In genomic region chr14:64447890-64448667, GRCh38 we compare ENCODE assay signal across 17 cellular contexts. TPM values are rescaled to one million over a fixed set of nuclear protein-coding genes. Genes with fewer than 3 reads are reported as not detected.
A peak's percentile ranks its signal among the peaks of the same experiment; 100 is the strongest.
DNase-seq lines count a peak whose midpoint lies in the region; ATAC-seq, FAIRE-seq and TF ChIP-seq lines count a peak whose summit lies in the region.
"Had no signal": no experiment of that assay in that cellular context is flagged by ENCODE, and none has a peak within 500 bp of the region (broad histone marks: within the 10 kb centered on the region; RNA-seq: fewer than 3 reads in every experiment).

No MANE protein-coding gene starts in this region.

- intact Hi-C loops in tibial artery (cut with DNase I; ENCODE audit: low total_unique reads): no loop called here

- H3K27me3 Mint-ChIP-seq in activated CD8-positive, alpha-beta memory T cell treated with anti-CD3 and anti-CD28 coated beads, Interleukin-2, amount 10 ng/mL, durations not matched to agents 7 days and 5 days: no peaks in the 10 kb centered on the region
- no peaks in the 10 kb centered on the region for H3K27me3 Mint-ChIP-seq in naive thymus-derived CD8-positive, alpha-beta T cell

- H3K27me3 ChIP-seq in tibial artery: no peaks in the 10 kb centered on the region

- ATAC-seq in activated CD8-positive, alpha-beta memory T cell treated with anti-CD3 and anti-CD28 coated beads, Interleukin-2, amount 10 ng/mL, durations not matched to agents 7 days and 5 days: peak; percentile 59
- peak; percentile 59 to 77 for ATAC-seq in naive thymus-derived CD8-positive, alpha-beta T cell
- ATAC-seq in HG02852 (IDR thresholded peaks at IDR 0.05; ENCODE audit: unreplicated experiment): no peak
- ATAC-seq: A549, Panc1 had no signal

- peaks cover 59% of the 10 kb centered on the region for H3K4me1 Mint-ChIP-seq in activated CD8-positive, alpha-beta memory T cell treated with anti-CD3 and anti-CD28 coated beads, Interleukin-2, amount 10 ng/mL, durations not matched to agents 7 days and 5 days
- peaks cover 18 to 48% (median 40%) of the 10 kb centered on the region in 4 donors for H3K4me1 Mint-ChIP-seq in naive thymus-derived CD8-positive, alpha-beta T cell

- no peak for FAIRE-seq in frontal cortex (lab: Jason Lieb, UNC)
- FAIRE-seq: A549 had no signal

- H3K4me3 Mint-ChIP-seq in activated CD8-positive, alpha-beta memory T cell treated with anti-CD3 and anti-CD28 coated beads, Interleukin-2, amount 10 ng/mL, durations not matched to agents 7 days and 5 days: peak overlapping the region; percentile 67
- H3K4me3 Mint-ChIP-seq in naive thymus-derived CD8-positive, alpha-beta T cell: peak overlapping the region in 1 of 10 donors; percentile 24

- H3K4me1 ChIP-seq in tibial artery: peaks cover 0 to 46% (median 18%) of the 10 kb centered on the region in 4 donors

- H3K9me3 ChIP-seq in tibial artery: no peaks in the 10 kb centered on the region
- H3K9me3 ChIP-seq: A549 had no signal

- H3K27ac ChIP-seq in tibial artery: peak overlapping the region; percentile 46 to 86
- H3K27ac ChIP-seq: A549, epithelial cell of prostate had no signal

- H3K36me3 Mint-ChIP-seq in activated CD8-positive, alpha-beta memory T cell treated with anti-CD3 and anti-CD28 coated beads, Interleukin-2, amount 10 ng/mL, durations not matched to agents 7 days and 5 days: peaks cover 64% of the 10 kb centered on the region
- H3K36me3 Mint-ChIP-seq in naive thymus-derived CD8-positive, alpha-beta T cell: peaks cover 0 to 41% (median 4%) of the 10 kb centered on the region in 3 donors

- no peaks in the 10 kb centered on the region for H3K9me3 Mint-ChIP-seq in activated CD8-positive, alpha-beta memory T cell treated with anti-CD3 and anti-CD28 coated beads, Interleukin-2, amount 10 ng/mL, durations not matched to agents 7 days and 5 days (ENCODE audit: low read depth)
- no peaks in the 10 kb centered on the region for H3K9me3 Mint-ChIP-seq in naive thymus-derived CD8-positive, alpha-beta T cell

- TF ChIP-seq CTCF in tibial artery (IDR thresholded peaks at IDR 0.05) (no peak), GM13976 (IDR thresholded peaks at IDR 0.05; ENCODE audit: borderline replicate concordance, control extremely low read depth, extremely low read depth, insufficient read depth, missing control alignments) (no peak)

- H3K4me3 ChIP-seq in tibial artery: no peak overlapping the region
- H3K4me3 ChIP-seq: A549 had no signal

- CTCF ChIA-PET in activated CD8-positive, alpha-beta memory T cell treated with anti-CD3 and anti-CD28 coated beads, Interleukin-2, amount 10 ng/mL, durations not matched to agents 7 days and 5 days (lab: Charles Lee): interaction anchor here (1.0 to 2.5 kb wide), 7 partner anchors 12 to 63 kb away, joined by 3 to 11 read pairs (median 6); partner anchors contain the start of gene MTHFD1

- POLR2A ChIA-PET in naive thymus-derived CD8-positive, alpha-beta T cell (lab: Charles Lee): interaction anchor here (1.0 kb wide), 1 partner anchor 12 kb away, joined by 4 read pairs; no protein-coding TSS in a partner anchor

- DNase-seq in activated CD8-positive, alpha-beta memory T cell treated with anti-CD3 and anti-CD28 coated beads, Interleukin-2, amount 10 ng/mL, durations not matched to agents 7 days and 5 days: peak; percentile 85
- DNase-seq in activated CD8-positive, alpha-beta memory T cell treated with anti-CD3 and anti-CD28 coated beads, Interleukin-2, amount 50 U/mL, for 48 hours: no peak
- DNase-seq in astrocyte of the hippocampus (ENCODE audit: low read depth, low spot score) (peak; percentile 84), tibial artery (no peak), frontal cortex (ENCODE audit: low spot score in 2 of 2) (no peak), GM13976 (ENCODE audit: low spot score) (no peak)
- peak in 6 of 10 donors; percentile 2 to 52 (median 25) for DNase-seq in naive thymus-derived CD8-positive, alpha-beta T cell
- DNase-seq: activated effector memory CD4-positive, alpha-beta T cell treated with Interleukin-2 at 50 U/mL for 16 hours; Calu3; central memory CD4-positive, alpha-beta T cell; NCI-H1105; NCI-H226; SW 1271 had no signal

- in situ Hi-C loops in GM13976 (cut with MboI; ENCODE audit: low sequenced_read_pairs, unreplicated experiment): no loop called here

- H3K36me3 ChIP-seq in tibial artery: peaks cover 28 to 55% (median 39%) of the 10 kb centered on the region in 3 donors

- H3K27ac Mint-ChIP-seq in activated CD8-positive, alpha-beta memory T cell treated with anti-CD3 and anti-CD28 coated beads, Interleukin-2, amount 10 ng/mL, durations not matched to agents 7 days and 5 days: peak overlapping the region; percentile 95
- peak overlapping the region; percentile 12 to 89 (median 72) for H3K27ac Mint-ChIP-seq in naive thymus-derived CD8-positive, alpha-beta T cell

RNA-seq across cellular contexts. Expression of gene AKAP5, which starts 17.2 kb away (rescaled TPM):
- 10 to 100 TPM in 1 of 2 experiments, 1 to 10 TPM in 1; 8.8 to 23.2 TPM for total RNA-seq in activated CD8-positive, alpha-beta memory T cell treated with anti-CD3 and anti-CD28 coated beads, Interleukin-2, amount 10 ng/mL, durations not matched to agents 7 days and 5 days
- total RNA-seq in naive thymus-derived CD8-positive, alpha-beta T cell: under 1 TPM; 0.23 to 0.49 TPM
- polyA plus RNA-seq in naive thymus-derived CD8-positive, alpha-beta T cell: under 1 TPM; 0.05 to 0.38 (median 0.07) TPM
- 37.5 TPM for total RNA-seq in frontal cortex

RNA-seq across cellular contexts. Expression of gene ZBTB25, which starts 55.6 kb away (rescaled TPM):
- 10 to 100 TPM; 31.4 to 42.8 TPM for total RNA-seq in activated CD8-positive, alpha-beta memory T cell treated with anti-CD3 and anti-CD28 coated beads, Interleukin-2, amount 10 ng/mL, durations not matched to agents 7 days and 5 days
- 10 to 100 TPM; 65.7 to 69.7 TPM for total RNA-seq in naive thymus-derived CD8-positive, alpha-beta T cell
- 10 to 100 TPM; 20.6 to 38.2 (median 24.3) TPM for polyA plus RNA-seq in naive thymus-derived CD8-positive, alpha-beta T cell
- total RNA-seq in frontal cortex: 15.5 TPM

RNA-seq across cellular contexts. Expression of gene ZBTB1, which starts 56.5 kb away (rescaled TPM):
- total RNA-seq in activated CD8-positive, alpha-beta memory T cell treated with anti-CD3 and anti-CD28 coated beads, Interleukin-2, amount 10 ng/mL, durations not matched to agents 7 days and 5 days: 10 to 100 TPM; 73.3 to 84.2 TPM
- total RNA-seq in naive thymus-derived CD8-positive, alpha-beta T cell: 10 to 100 TPM; 87.8 to 88.9 TPM
- polyA plus RNA-seq in naive thymus-derived CD8-positive, alpha-beta T cell: 10 to 100 TPM; 38.3 to 64.4 (median 43.0) TPM
- total RNA-seq in frontal cortex: 52.2 TPM

RNA-seq across cellular contexts. Expression of gene MTHFD1, which starts 59.9 kb away (rescaled TPM):
- 100 to 1,000 TPM; 223 to 316 TPM for total RNA-seq in activated CD8-positive, alpha-beta memory T cell treated with anti-CD3 and anti-CD28 coated beads, Interleukin-2, amount 10 ng/mL, durations not matched to agents 7 days and 5 days
- 10 to 100 TPM; 32.6 to 38.6 TPM for total RNA-seq in naive thymus-derived CD8-positive, alpha-beta T cell
- polyA plus RNA-seq in naive thymus-derived CD8-positive, alpha-beta T cell: 10 to 100 TPM; 34.9 to 44.2 (median 41.2) TPM
- total RNA-seq in frontal cortex: 28.5 TPM

Comparison
In these comparisons a context has a peak if more than half of its experiments do, and no peak if none do; other contexts are left out.
1. DNase-seq: peak in activated CD8-positive, alpha-beta memory T cell treated with anti-CD3 and anti-CD28 coated beads, Interleukin-2, amount 10 ng/mL, durations not matched to agents 7 days and 5 days (single experiment), astrocyte of the hippocampus (single experiment) and naive thymus-derived CD8-positive, alpha-beta T cell (6 of 10); none in activated CD8-positive, alpha-beta memory T cell treated with anti-CD3 and anti-CD28 coated beads, Interleukin-2, amount 50 U/mL, for 48 hours (single experiment), tibial artery (0 of 2), frontal cortex (0 of 2) and GM13976 (single experiment).
2. RNA of gene AKAP5, which starts 17.2 kb away (total RNA-seq): 37.5 TPM in frontal cortex (single experiment) and 8.8 to 23.2 TPM in activated CD8-positive, alpha-beta memory T cell treated with anti-CD3 and anti-CD28 coated beads, Interleukin-2, amount 10 ng/mL, durations not matched to agents 7 days and 5 days; 0.23 to 0.49 TPM in naive thymus-derived CD8-positive, alpha-beta T cell; every median in the first group is over 4 times any median in the second.